1 cellular context compared by ENCODE assay signal in genomic region chr3:53379898-53380297, GRCh38.
TF ChIP-seq lines count a peak whose summit lies in the region.

No MANE protein-coding gene starts in this region.

TF ChIP-seq in H1, 55 proteins besides CTCF, POLR2A, EP300 and RAD21 (continued from another document):
- TF ChIP-seq MAFK (IDR thresholded peaks at IDR 0.05; ENCODE audit: low read depth, low read length): no peak
- TF ChIP-seq NANOG (IDR thresholded peaks at IDR 0.05; ENCODE audit: insufficient read depth, low read depth, low read length, poor library complexity, severe bottlenecking): no peak
- TF ChIP-seq CHD1 (IDR thresholded peaks at IDR 0.05; ENCODE audit: low read depth, low read length): no peak
- TF ChIP-seq CEBPB (IDR thresholded peaks at IDR 0.05; ENCODE audit: low read depth, low read length): no peak
- no peak for TF ChIP-seq KDM5A (IDR thresholded peaks at IDR 0.05; ENCODE audit: low read length)
- TF ChIP-seq, protein P1, sequence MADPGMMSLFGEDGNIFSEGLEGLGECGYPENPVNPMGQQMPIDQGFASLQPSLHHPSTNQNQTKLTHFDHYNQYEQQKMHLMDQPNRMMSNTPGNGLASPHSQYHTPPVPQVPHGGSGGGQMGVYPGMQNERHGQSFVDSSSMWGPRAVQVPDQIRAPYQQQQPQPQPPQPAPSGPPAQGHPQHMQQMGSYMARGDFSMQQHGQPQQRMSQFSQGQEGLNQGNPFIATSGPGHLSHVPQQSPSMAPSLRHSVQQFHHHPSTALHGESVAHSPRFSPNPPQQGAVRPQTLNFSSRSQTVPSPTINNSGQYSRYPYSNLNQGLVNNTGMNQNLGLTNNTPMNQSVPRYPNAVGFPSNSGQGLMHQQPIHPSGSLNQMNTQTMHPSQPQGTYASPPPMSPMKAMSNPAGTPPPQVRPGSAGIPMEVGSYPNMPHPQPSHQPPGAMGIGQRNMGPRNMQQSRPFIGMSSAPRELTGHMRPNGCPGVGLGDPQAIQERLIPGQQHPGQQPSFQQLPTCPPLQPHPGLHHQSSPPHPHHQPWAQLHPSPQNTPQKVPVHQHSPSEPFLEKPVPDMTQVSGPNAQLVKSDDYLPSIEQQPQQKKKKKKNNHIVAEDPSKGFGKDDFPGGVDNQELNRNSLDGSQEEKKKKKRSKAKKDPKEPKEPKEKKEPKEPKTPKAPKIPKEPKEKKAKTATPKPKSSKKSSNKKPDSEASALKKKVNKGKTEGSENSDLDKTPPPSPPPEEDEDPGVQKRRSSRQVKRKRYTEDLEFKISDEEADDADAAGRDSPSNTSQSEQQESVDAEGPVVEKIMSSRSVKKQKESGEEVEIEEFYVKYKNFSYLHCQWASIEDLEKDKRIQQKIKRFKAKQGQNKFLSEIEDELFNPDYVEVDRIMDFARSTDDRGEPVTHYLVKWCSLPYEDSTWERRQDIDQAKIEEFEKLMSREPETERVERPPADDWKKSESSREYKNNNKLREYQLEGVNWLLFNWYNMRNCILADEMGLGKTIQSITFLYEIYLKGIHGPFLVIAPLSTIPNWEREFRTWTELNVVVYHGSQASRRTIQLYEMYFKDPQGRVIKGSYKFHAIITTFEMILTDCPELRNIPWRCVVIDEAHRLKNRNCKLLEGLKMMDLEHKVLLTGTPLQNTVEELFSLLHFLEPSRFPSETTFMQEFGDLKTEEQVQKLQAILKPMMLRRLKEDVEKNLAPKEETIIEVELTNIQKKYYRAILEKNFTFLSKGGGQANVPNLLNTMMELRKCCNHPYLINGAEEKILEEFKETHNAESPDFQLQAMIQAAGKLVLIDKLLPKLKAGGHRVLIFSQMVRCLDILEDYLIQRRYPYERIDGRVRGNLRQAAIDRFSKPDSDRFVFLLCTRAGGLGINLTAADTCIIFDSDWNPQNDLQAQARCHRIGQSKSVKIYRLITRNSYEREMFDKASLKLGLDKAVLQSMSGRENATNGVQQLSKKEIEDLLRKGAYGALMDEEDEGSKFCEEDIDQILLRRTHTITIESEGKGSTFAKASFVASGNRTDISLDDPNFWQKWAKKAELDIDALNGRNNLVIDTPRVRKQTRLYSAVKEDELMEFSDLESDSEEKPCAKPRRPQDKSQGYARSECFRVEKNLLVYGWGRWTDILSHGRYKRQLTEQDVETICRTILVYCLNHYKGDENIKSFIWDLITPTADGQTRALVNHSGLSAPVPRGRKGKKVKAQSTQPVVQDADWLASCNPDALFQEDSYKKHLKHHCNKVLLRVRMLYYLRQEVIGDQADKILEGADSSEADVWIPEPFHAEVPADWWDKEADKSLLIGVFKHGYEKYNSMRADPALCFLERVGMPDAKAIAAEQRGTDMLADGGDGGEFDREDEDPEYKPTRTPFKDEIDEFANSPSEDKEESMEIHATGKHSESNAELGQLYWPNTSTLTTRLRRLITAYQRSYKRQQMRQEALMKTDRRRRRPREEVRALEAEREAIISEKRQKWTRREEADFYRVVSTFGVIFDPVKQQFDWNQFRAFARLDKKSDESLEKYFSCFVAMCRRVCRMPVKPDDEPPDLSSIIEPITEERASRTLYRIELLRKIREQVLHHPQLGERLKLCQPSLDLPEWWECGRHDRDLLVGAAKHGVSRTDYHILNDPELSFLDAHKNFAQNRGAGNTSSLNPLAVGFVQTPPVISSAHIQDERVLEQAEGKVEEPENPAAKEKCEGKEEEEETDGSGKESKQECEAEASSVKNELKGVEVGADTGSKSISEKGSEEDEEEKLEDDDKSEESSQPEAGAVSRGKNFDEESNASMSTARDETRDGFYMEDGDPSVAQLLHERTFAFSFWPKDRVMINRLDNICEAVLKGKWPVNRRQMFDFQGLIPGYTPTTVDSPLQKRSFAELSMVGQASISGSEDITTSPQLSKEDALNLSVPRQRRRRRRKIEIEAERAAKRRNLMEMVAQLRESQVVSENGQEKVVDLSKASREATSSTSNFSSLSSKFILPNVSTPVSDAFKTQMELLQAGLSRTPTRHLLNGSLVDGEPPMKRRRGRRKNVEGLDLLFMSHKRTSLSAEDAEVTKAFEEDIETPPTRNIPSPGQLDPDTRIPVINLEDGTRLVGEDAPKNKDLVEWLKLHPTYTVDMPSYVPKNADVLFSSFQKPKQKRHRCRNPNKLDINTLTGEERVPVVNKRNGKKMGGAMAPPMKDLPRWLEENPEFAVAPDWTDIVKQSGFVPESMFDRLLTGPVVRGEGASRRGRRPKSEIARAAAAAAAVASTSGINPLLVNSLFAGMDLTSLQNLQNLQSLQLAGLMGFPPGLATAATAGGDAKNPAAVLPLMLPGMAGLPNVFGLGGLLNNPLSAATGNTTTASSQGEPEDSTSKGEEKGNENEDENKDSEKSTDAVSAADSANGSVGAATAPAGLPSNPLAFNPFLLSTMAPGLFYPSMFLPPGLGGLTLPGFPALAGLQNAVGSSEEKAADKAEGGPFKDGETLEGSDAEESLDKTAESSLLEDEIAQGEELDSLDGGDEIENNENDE (IDR thresholded peaks at IDR 0.05; ENCODE audit: insufficient replicate concordance, low read length): no peak
- no peak for TF ChIP-seq E2F6 (IDR thresholded peaks at IDR 0.05)
- no peak for TF ChIP-seq SP2 (IDR thresholded peaks at IDR 0.05; ENCODE audit: low read length)
